ENCODE assay signal across 8 cellular contexts in the genomic region with DNA sequence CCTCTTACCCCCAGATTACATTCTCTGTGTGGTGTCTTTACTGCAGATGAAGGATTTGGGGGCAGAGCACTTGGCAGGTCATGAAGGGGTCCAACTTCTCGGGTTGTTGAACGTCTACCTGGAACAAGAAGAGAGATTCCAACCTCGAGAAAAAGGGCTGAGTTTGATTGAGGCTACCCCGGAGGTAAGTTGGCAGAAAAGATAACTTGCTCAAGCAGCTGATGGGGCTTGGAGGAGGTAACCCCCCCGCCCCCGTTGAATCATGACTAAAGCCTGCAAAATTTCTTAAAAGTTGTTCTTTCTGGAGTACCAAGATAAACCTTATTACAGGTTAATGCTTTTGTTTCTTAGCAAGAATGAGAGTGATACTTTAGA. TPM values are rescaled to one million over a fixed set of nuclear protein-coding genes. Genes with fewer than 3 reads are reported as not detected.
A peak's percentile ranks its signal among the peaks of the same experiment; 100 is the strongest.
DNase-seq lines count a peak whose midpoint lies in the region; FAIRE-seq and TF ChIP-seq lines count a peak whose summit lies in the region.

No MANE protein-coding gene starts in this region.

- H3K36me3 ChIP-seq in small intestine (ENCODE audit: control insufficient read depth in 2 of 2, insufficient read depth in 2 of 2, low read length in 2 of 2): peaks cover 5 to 6% of the 10 kb centered on the region in 2 donors

- no peaks in the 10 kb centered on the region for H3K27me3 Mint-ChIP-seq in activated CD4-positive, alpha-beta memory T cell treated with anti-CD3 and anti-CD28 coated beads for 36 hours

- H3K27ac Mint-ChIP-seq in activated CD4-positive, alpha-beta memory T cell treated with anti-CD3 and anti-CD28 coated beads for 36 hours: peak overlapping the region; percentile 54

- intact Hi-C loops in activated CD4-positive, alpha-beta memory T cell treated with anti-CD3 and anti-CD28 coated beads for 36 hours (cut with micrococcal nuclease): loop anchor here (1.0 to 5.0 kb wide), 3 partner anchors 63 to 704 kb away; partner anchors contain the start of gene MRPL1
- intact Hi-C loops in posterior cingulate gyrus (cut with DNase I): loop anchor here (2.0 to 5.0 kb wide), 3 partner anchors 61 to 211 kb away; partner anchors contain the start of gene SEPTIN11

- peak overlapping the region; percentile 94 for H3K4me3 ChIP-seq in HFF-Myc (replicated peaks; ENCODE audit: low read depth, low read length)
- H3K4me3 ChIP-seq in foreskin fibroblast (ENCODE audit: low read depth in 1 of 2, low read length in 2 of 2): peak overlapping the region; percentile 92 to 93
- H3K4me3 ChIP-seq in small intestine (ENCODE audit: low read depth in 1 of 2, low read length in 2 of 2): peak overlapping the region; percentile 69 to 98

- TF ChIP-seq CTCF in HFF-Myc (IDR thresholded peaks at IDR 0.05; ENCODE audit: low read depth, low read length, missing control alignments): no peak
- no peak for TF ChIP-seq CTCF in foreskin fibroblast (IDR thresholded peaks at IDR 0.05; ENCODE audit: low read depth, low read length)

- H3K36me3 Mint-ChIP-seq in activated CD4-positive, alpha-beta memory T cell treated with anti-CD3 and anti-CD28 coated beads for 36 hours: peaks cover 17% of the 10 kb centered on the region

- H3K4me1 ChIP-seq in small intestine (ENCODE audit: control insufficient read depth in 2 of 2, insufficient read depth in 1 of 2, low read depth in 1 of 2, low read length in 1 of 2): peaks cover 0 to 6% of the 10 kb centered on the region in 2 donors

- POLR2A ChIA-PET in activated CD4-positive, alpha-beta memory T cell treated with anti-CD3 and anti-CD28 coated beads for 36 hours (lab: Charles Lee): interaction anchor here (1.0 to 1.2 kb wide), 2 partner anchors 35 to 85 kb away, joined by 3 to 8 read pairs; no protein-coding TSS in a partner anchor

- no peaks in the 10 kb centered on the region for H3K27me3 ChIP-seq in small intestine (ENCODE audit: control insufficient read depth in 2 of 2, insufficient read depth in 2 of 2, low read length in 2 of 2)

- CTCF ChIA-PET in activated CD4-positive, alpha-beta memory T cell treated with anti-CD3 and anti-CD28 coated beads for 36 hours (lab: Charles Lee): interaction anchor here (0.7 to 1.0 kb wide), 2 partner anchors 10 to 63 kb away, joined by 3 to 5 read pairs; no protein-coding TSS in a partner anchor

- peak overlapping the region in 1 of 2 donors; percentile 87 for H3K27ac ChIP-seq in small intestine (ENCODE audit: low read depth in 1 of 2, low read length in 1 of 2)

- peaks cover 31% of the 10 kb centered on the region for H3K4me1 Mint-ChIP-seq in activated CD4-positive, alpha-beta memory T cell treated with anti-CD3 and anti-CD28 coated beads for 36 hours (ENCODE audit: low read depth)

- H3K9me3 ChIP-seq in small intestine (ENCODE audit: control insufficient read depth, low read depth): no peaks in the 10 kb centered on the region

- DNase-seq in HFF-Myc (ENCODE audit: extremely low read depth, low read depth) (no peak), foreskin fibroblast (peak in 1 of 2 donors; percentile 31), small intestine (no peak), MV-4-11 (lab: John Stamatoyannopoulos, UW) (no peak), AML-193 (lab: John Stamatoyannopoulos, UW) (no peak), KG1 (lab: John Stamatoyannopoulos, UW) (no peak), posterior cingulate gyrus (no peak)
- DNase-seq in activated CD4-positive, alpha-beta memory T cell treated with anti-CD3 and anti-CD28 coated beads for 36 hours: peak; percentile 32

- peak overlapping the region; percentile 95 for H3K4me3 Mint-ChIP-seq in activated CD4-positive, alpha-beta memory T cell treated with anti-CD3 and anti-CD28 coated beads for 36 hours

- 3 to 4% (median 4%) methylated on average over 6 of the region's 6 CpGs for WGBS in small intestine, 3 donors

- no peaks in the 10 kb centered on the region for H3K9me3 Mint-ChIP-seq in activated CD4-positive, alpha-beta memory T cell treated with anti-CD3 and anti-CD28 coated beads for 36 hours

- FAIRE-seq in small intestine (lab: Jason Lieb, UNC): no peak

RNA-seq across cellular contexts. Expression of gene CCNG2, which starts 1.5 kb away (rescaled TPM):
- 10 to 100 TPM; 23.9 to 25.1 TPM for total RNA-seq in activated CD4-positive, alpha-beta memory T cell treated with anti-CD3 and anti-CD28 coated beads for 36 hours
- 10 to 100 TPM in 2 of 3 donors, 1 to 10 TPM in 1; 9.2 to 13.8 (median 10.3) TPM for polyA plus RNA-seq in small intestine
